18 cellular contexts compared by ENCODE assay signal in genomic region chr15:99177679-99178078, GRCh38.
DNase-seq lines count a peak whose midpoint lies in the region; ATAC-seq, FAIRE-seq and TF ChIP-seq lines count a peak whose summit lies in the region.
"Had no signal": no experiment of that assay in that cellular context is flagged by ENCODE, and none has a peak within 500 bp of the region (broad histone marks: within the 10 kb centered on the region; RNA-seq: fewer than 3 reads in every experiment).

No MANE protein-coding gene starts in this region.

- peaks cover 0 to 3% (median 0%) of the 10 kb centered on the region in 3 donors for H3K27me3 Mint-ChIP-seq in CD14-positive monocyte (ENCODE audit: low read depth in 3 of 3)

- DNase-seq in LHCN-M2 (ENCODE audit: low read depth) (peak; percentile 14), bronchial epithelial cell (ENCODE audit: low read depth) (peak; percentile 55), sigmoid colon (no peak), CD14-positive monocyte (ENCODE audit: low spot score) (no peak)
- no peak for DNase-seq in activated naive CD4-positive, alpha-beta T cell treated with Interleukin-2 at 50 U/mL for 16 hours
- no peak for DNase-seq in activated naive CD4-positive, alpha-beta T cell treated with anti-CD3 and anti-CD28 coated beads, Interleukin-2, amount 50 U/mL, for 16 hours
- DNase-seq: BE2C; CD8-positive, alpha-beta memory T cell; MM.1S; NCI-H1105; NCI-H187; NCI-H69; PC-3 had no signal

- ATAC-seq in gastroesophageal sphincter, result no peak
- ATAC-seq in GM18867 (IDR thresholded peaks at IDR 0.05; ENCODE audit: unreplicated experiment), result no peak
- ATAC-seq: HepG2 had no signal

- no peaks in the 10 kb centered on the region for H3K9me3 Mint-ChIP-seq in CD14-positive monocyte
- H3K9me3 Mint-ChIP-seq: CD8-positive, alpha-beta memory T cell had no signal

- TF ChIP-seq CTCF in bronchial epithelial cell (IDR thresholded peaks at IDR 0.05; ENCODE audit: insufficient read depth, low read length, severe bottlenecking) (no peak), gastroesophageal sphincter (IDR thresholded peaks at IDR 0.05) (no peak), sigmoid colon (IDR thresholded peaks at IDR 0.05) (no peak), CD14-positive monocyte (IDR thresholded peaks at IDR 0.05) (no peak)

- H3K4me3 ChIP-seq in bronchial epithelial cell (ENCODE audit: low read depth, low read length) (no peak overlapping the region), gastroesophageal sphincter (no peak overlapping the region), sigmoid colon (no peak overlapping the region)
- H3K4me3 ChIP-seq: HAP-1 had no signal

- TF ChIP-seq POLR2A in gastroesophageal sphincter (IDR thresholded peaks at IDR 0.05) (no peak), sigmoid colon (IDR thresholded peaks at IDR 0.05) (no peak)

- H3K4me3 Mint-ChIP-seq in CD14-positive monocyte, result no peak overlapping the region
- H3K4me3 Mint-ChIP-seq: CD8-positive, alpha-beta memory T cell had no signal

- H3K36me3 ChIP-seq in bronchial epithelial cell (ENCODE audit: control insufficient read depth, insufficient read depth, low read length) (peaks cover 5% of the 10 kb centered on the region), gastroesophageal sphincter (peaks cover 0 to 7% of the 10 kb centered on the region in 2 donors), sigmoid colon (no peaks in the 10 kb centered on the region)
- H3K36me3 ChIP-seq: BE2C, HAP-1 had no signal

- H3K27ac Mint-ChIP-seq in CD14-positive monocyte, result peak overlapping the region in 1 of 7 donors; percentile 46
- H3K27ac Mint-ChIP-seq: CD8-positive, alpha-beta memory T cell had no signal

- peaks cover 7% of the 10 kb centered on the region for H3K4me1 Mint-ChIP-seq in CD14-positive monocyte
- H3K4me1 Mint-ChIP-seq: CD8-positive, alpha-beta memory T cell had no signal

- 61 to 100% methylated on average over 1 to 2 of the region's 2 CpGs for WGBS in gastroesophageal sphincter (ENCODE audit: low coverage in 1 of 2), 2 donors
- 90 to 91% methylated on average over 2 of the region's 2 CpGs for WGBS in sigmoid colon, 2 donors

- H3K4me1 ChIP-seq in gastroesophageal sphincter, result peaks cover 26 to 99% (median 28%) of the 10 kb centered on the region in 3 donors
- peaks cover 0 to 93% (median 75%) of the 10 kb centered on the region in 4 donors for H3K4me1 ChIP-seq in sigmoid colon
- H3K4me1 ChIP-seq: HAP-1 had no signal

- peaks cover 0 to 4% of the 10 kb centered on the region in 2 donors for H3K36me3 Mint-ChIP-seq in CD14-positive monocyte
- H3K36me3 Mint-ChIP-seq: CD8-positive, alpha-beta memory T cell had no signal

- H3K27ac ChIP-seq in gastroesophageal sphincter (peak overlapping the region; percentile 92 to 100 (median 98)), sigmoid colon (peak overlapping the region; percentile 92 to 97 (median 96))
- H3K27ac ChIP-seq: KMS-11 had no signal

- intact Hi-C loops in sigmoid colon (cut with DNase I) (no loop called here), CD14-positive monocyte (cut with micrococcal nuclease) (no loop called here)

- no peak for FAIRE-seq in bronchial epithelial cell (lab: Jason Lieb, UNC)
- FAIRE-seq: HepG2 had no signal

- no peak for TF ChIP-seq EP300 in gastroesophageal sphincter (IDR thresholded peaks at IDR 0.05)
- TF ChIP-seq EP300 in sigmoid colon (IDR thresholded peaks at IDR 0.05), result no peak

- H3K27me3 ChIP-seq in bronchial epithelial cell (ENCODE audit: control insufficient read depth, insufficient read depth, low read length) (no peaks in the 10 kb centered on the region), gastroesophageal sphincter (no peaks in the 10 kb centered on the region), sigmoid colon (no peaks in the 10 kb centered on the region)
- H3K27me3 ChIP-seq: BE2C had no signal

- no peaks in the 10 kb centered on the region for H3K9me3 ChIP-seq in gastroesophageal sphincter
- H3K9me3 ChIP-seq in sigmoid colon, result no peaks in the 10 kb centered on the region
- H3K9me3 ChIP-seq: BE2C, HAP-1 had no signal

Comparison
In these comparisons a context has a peak if more than half of its experiments do, and no peak if none do; other contexts are left out.
1. DNase-seq: peak in LHCN-M2 (single experiment) and bronchial epithelial cell (single experiment); none in sigmoid colon (single experiment), CD14-positive monocyte (single experiment), activated naive CD4-positive, alpha-beta T cell treated with Interleukin-2 at 50 U/mL for 16 hours (single experiment) and activated naive CD4-positive, alpha-beta T cell treated with anti-CD3 and anti-CD28 coated beads, Interleukin-2, amount 50 U/mL, for 16 hours (single experiment).